Comparison of ENCODE assay signal across 11 cellular contexts in the genomic region with DNA sequence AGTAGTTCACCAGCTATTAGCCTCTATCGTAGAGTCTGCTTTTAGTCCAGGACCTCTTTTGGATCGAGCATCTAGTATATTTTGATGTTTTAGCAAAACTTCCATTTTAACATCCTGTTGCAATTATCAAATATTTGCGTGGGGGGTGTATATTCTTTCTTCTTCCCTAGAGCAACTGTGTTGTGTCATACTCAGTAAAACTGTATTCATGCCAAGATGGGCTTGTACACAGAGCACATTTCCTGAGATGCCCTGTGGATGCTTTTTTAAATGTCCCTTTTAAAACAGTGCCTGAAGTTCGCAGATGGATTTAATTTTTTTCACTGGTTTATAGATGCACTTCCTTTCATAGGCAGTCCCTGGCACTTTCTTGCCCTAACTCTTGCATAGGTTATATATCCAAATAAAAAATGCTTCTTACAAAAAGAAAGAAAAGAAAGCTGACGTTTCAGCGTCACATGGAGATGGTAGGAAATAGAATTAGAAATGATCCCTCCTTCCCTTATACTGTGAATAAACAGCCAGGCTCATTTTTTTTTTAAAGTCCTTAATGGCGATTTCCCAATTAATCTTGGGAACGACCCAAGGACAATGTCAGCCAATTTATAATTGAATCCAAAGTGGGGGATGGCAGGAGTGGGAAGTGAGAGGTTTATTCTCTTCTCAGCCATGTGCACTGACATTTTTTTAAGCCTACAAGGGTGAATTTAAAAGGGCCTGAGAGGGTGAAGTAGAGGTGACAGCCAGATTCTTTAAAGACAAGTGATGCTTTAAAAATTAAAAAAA.
A peak's percentile ranks its signal among the peaks of the same experiment; 100 is the strongest.
DNase-seq lines count a peak whose midpoint lies in the region; ATAC-seq, FAIRE-seq and TF ChIP-seq lines count a peak whose summit lies in the region.
"Had no signal": no experiment of that assay in that cellular context is flagged by ENCODE, and none has a peak within 500 bp of the region (broad histone marks: within the 10 kb centered on the region; RNA-seq: fewer than 3 reads in every experiment).

No MANE protein-coding gene starts in this region.

- peak; percentile 39 for DNase-seq in G401 (ENCODE audit: low spot score)
- DNase-seq in astrocyte (ENCODE audit: low read depth), result peak; percentile 48
- DNase-seq in right cardiac atrium, result no peak
- DNase-seq in stimulated activated naive B cell treated with anti-CD40 and anti-IgM and Interleukin-4, amounts not matched to agents 10 μg/mL and 1 μg/mL and 100 μg/mL, for 72 hours, result no peak
- DNase-seq in Caco-2, result no peak
- no peak for DNase-seq in T-helper 2 cell treated with Interferon-gamma antibody and Interleukin-4, amounts not matched to agents 5 μg/mL and 100 μg/mL, for 36 hours (ENCODE audit: low spot score)
- DNase-seq in DMS153 (lab: John Stamatoyannopoulos, UW), result no peak
- no peak for DNase-seq in activated effector memory CD4-positive, alpha-beta T cell treated with Interleukin-2 at 50 U/mL for 16 hours
- DNase-seq: activated CD8-positive, alpha-beta memory T cell treated with anti-CD3 and anti-CD28 coated beads, Interleukin-2, amount 10 ng/mL, durations not matched to agents 7 days and 5 days; cerebellar nuclear complex; SJCRH30 had no signal

- H3K27ac Mint-ChIP-seq in astrocyte (ENCODE audit: unreplicated experiment) (no peak overlapping the region), Caco-2 (ENCODE audit: unreplicated experiment) (no peak overlapping the region)
- H3K27ac Mint-ChIP-seq in stimulated activated naive B cell treated with anti-CD40 and anti-IgM and Interleukin-4, amounts not matched to agents 10 μg/mL and 1 μg/mL and 100 μg/mL, for 72 hours, result peak overlapping the region; percentile 71
- H3K27ac Mint-ChIP-seq in T-helper 2 cell treated with Interferon-gamma antibody and Interleukin-4, amounts not matched to agents 5 μg/mL and 100 μg/mL, for 36 hours, result no peak overlapping the region
- H3K27ac Mint-ChIP-seq: activated CD8-positive, alpha-beta memory T cell treated with anti-CD3 and anti-CD28 coated beads, Interleukin-2, amount 10 ng/mL, durations not matched to agents 7 days and 5 days had no signal

- no peak overlapping the region for H3K27ac ChIP-seq in astrocyte (ENCODE audit: low read depth, low read length)
- H3K27ac ChIP-seq in right cardiac atrium (ENCODE audit: low read length), result no peak overlapping the region
- H3K27ac ChIP-seq: SJCRH30 had no signal

- peak; percentile 67 for FAIRE-seq in astrocyte (lab: Jason Lieb, UNC)

- in situ Hi-C loops in G401 (cut with HindIII; ENCODE audit: low sequenced_read_pairs), result no loop called here

- POLR2A ChIA-PET in Caco-2 (lab: Charles Lee), result no interaction called here

- no peak overlapping the region for H2AFZ ChIP-seq in astrocyte (ENCODE audit: low read depth, low read length)

- H3K4me3 Mint-ChIP-seq in astrocyte (ENCODE audit: unreplicated experiment) (no peak overlapping the region), Caco-2 (ENCODE audit: unreplicated experiment) (no peak overlapping the region)
- no peak overlapping the region for H3K4me3 Mint-ChIP-seq in stimulated activated naive B cell treated with anti-CD40 and anti-IgM and Interleukin-4, amounts not matched to agents 10 μg/mL and 1 μg/mL and 100 μg/mL, for 72 hours
- no peak overlapping the region for H3K4me3 Mint-ChIP-seq in T-helper 2 cell treated with Interferon-gamma antibody and Interleukin-4, amounts not matched to agents 5 μg/mL and 100 μg/mL, for 36 hours
- H3K4me3 Mint-ChIP-seq: activated CD8-positive, alpha-beta memory T cell treated with anti-CD3 and anti-CD28 coated beads, Interleukin-2, amount 10 ng/mL, durations not matched to agents 7 days and 5 days had no signal

- no peak overlapping the region for H3K9ac ChIP-seq in astrocyte (ENCODE audit: low read length)

- 25% methylated on average over 8 of the region's 8 CpGs for WGBS in right cardiac atrium

- no peak for TF ChIP-seq CTCF in astrocyte (IDR thresholded peaks at IDR 0.05; ENCODE audit: insufficient read depth, low read depth, low read length)
- no peak for TF ChIP-seq CTCF in Caco-2 (IDR thresholded peaks at IDR 0.05; ENCODE audit: insufficient read depth in 1 of 2, low read depth in 1 of 2, low read length in 1 of 2, severe bottlenecking in 1 of 2, unreplicated experiment in 1 of 2)

- peak overlapping the region; percentile 30 for H3K4me2 ChIP-seq in astrocyte (ENCODE audit: low read length)

- H3K9me3 ChIP-seq in astrocyte (ENCODE audit: insufficient read depth, low read depth, low read length) (no peaks in the 10 kb centered on the region), right cardiac atrium (ENCODE audit: control insufficient read depth, low read length) (no peaks in the 10 kb centered on the region), Caco-2 (no peaks in the 10 kb centered on the region)
- H3K9me3 ChIP-seq: SJCRH30 had no signal

- H3K4me1 ChIP-seq in astrocyte (ENCODE audit: insufficient read depth, low read length), result peaks cover 35% of the 10 kb centered on the region
- H3K4me1 ChIP-seq in right cardiac atrium (ENCODE audit: control insufficient read depth, insufficient read depth, low read length), result peaks cover 7% of the 10 kb centered on the region
- no peaks in the 10 kb centered on the region for H3K4me1 ChIP-seq in Caco-2
- H3K4me1 ChIP-seq: SJCRH30 had no signal

- no peaks in the 10 kb centered on the region for H3K79me2 ChIP-seq in astrocyte (ENCODE audit: insufficient read depth, low read length)

- ATAC-seq in right cardiac atrium, result peak; percentile 45 to 62
- no peak for ATAC-seq in stimulated activated naive B cell treated with anti-CD40 and anti-IgM and Interleukin-4, amounts not matched to agents 10 μg/mL and 1 μg/mL and 100 μg/mL, for 72 hours (replicated peaks)
- ATAC-seq: activated CD8-positive, alpha-beta memory T cell treated with anti-CD3 and anti-CD28 coated beads, Interleukin-2, amount 10 ng/mL, durations not matched to agents 7 days and 5 days had no signal

- no TSS peak for BruUV-seq in Caco-2 (replicated peaks; lab: Mats Ljungman, UMichigan)

- peaks cover 19% of the 10 kb centered on the region for H3K4me1 Mint-ChIP-seq in astrocyte (ENCODE audit: low read depth, unreplicated experiment)
- peaks cover 35 to 82% of the 10 kb centered on the region in 2 donors for H3K4me1 Mint-ChIP-seq in stimulated activated naive B cell treated with anti-CD40 and anti-IgM and Interleukin-4, amounts not matched to agents 10 μg/mL and 1 μg/mL and 100 μg/mL, for 72 hours
- no peaks in the 10 kb centered on the region for H3K4me1 Mint-ChIP-seq in Caco-2 (ENCODE audit: low read depth, unreplicated experiment)
- peaks cover 26% of the 10 kb centered on the region for H3K4me1 Mint-ChIP-seq in T-helper 2 cell treated with Interferon-gamma antibody and Interleukin-4, amounts not matched to agents 5 μg/mL and 100 μg/mL, for 36 hours (ENCODE audit: low read depth)

- H3K4me3 ChIP-seq in astrocyte (ENCODE audit: insufficient read depth, low read depth, low read length) (no peak overlapping the region), right cardiac atrium (ENCODE audit: low read length) (no peak overlapping the region), Caco-2 (ENCODE audit: low read depth, low read length) (no peak overlapping the region)
- H3K4me3 ChIP-seq: SJCRH30 had no signal

- no peaks in the 10 kb centered on the region for H3K27me3 Mint-ChIP-seq in astrocyte (ENCODE audit: low read depth, unreplicated experiment)
- H3K27me3 Mint-ChIP-seq in stimulated activated naive B cell treated with anti-CD40 and anti-IgM and Interleukin-4, amounts not matched to agents 10 μg/mL and 1 μg/mL and 100 μg/mL, for 72 hours, result no peaks in the 10 kb centered on the region
- peaks cover 2% of the 10 kb centered on the region for H3K27me3 Mint-ChIP-seq in Caco-2 (ENCODE audit: insufficient read depth, unreplicated experiment)
- H3K27me3 Mint-ChIP-seq in T-helper 2 cell treated with Interferon-gamma antibody and Interleukin-4, amounts not matched to agents 5 μg/mL and 100 μg/mL, for 36 hours (ENCODE audit: low read depth), result no peaks in the 10 kb centered on the region
- H3K27me3 Mint-ChIP-seq: activated CD8-positive, alpha-beta memory T cell treated with anti-CD3 and anti-CD28 coated beads, Interleukin-2, amount 10 ng/mL, durations not matched to agents 7 days and 5 days had no signal

- CTCF ChIA-PET in Caco-2 (lab: Charles Lee), result no interaction called here

- H3K36me3 ChIP-seq in astrocyte (ENCODE audit: insufficient read depth, low read length) (no peaks in the 10 kb centered on the region), Caco-2 (ENCODE audit: control insufficient read depth, insufficient read depth, low read length) (no peaks in the 10 kb centered on the region)
- H3K36me3 ChIP-seq: SJCRH30 had no signal

- H3K9me3 Mint-ChIP-seq in astrocyte (ENCODE audit: unreplicated experiment) (no peaks in the 10 kb centered on the region), Caco-2 (ENCODE audit: unreplicated experiment) (no peaks in the 10 kb centered on the region)
- no peaks in the 10 kb centered on the region for H3K9me3 Mint-ChIP-seq in stimulated activated naive B cell treated with anti-CD40 and anti-IgM and Interleukin-4, amounts not matched to agents 10 μg/mL and 1 μg/mL and 100 μg/mL, for 72 hours
- no peaks in the 10 kb centered on the region for H3K9me3 Mint-ChIP-seq in T-helper 2 cell treated with Interferon-gamma antibody and Interleukin-4, amounts not matched to agents 5 μg/mL and 100 μg/mL, for 36 hours

- H3K36me3 Mint-ChIP-seq in astrocyte (ENCODE audit: low read depth, unreplicated experiment) (peaks cover 5% of the 10 kb centered on the region), Caco-2 (ENCODE audit: insufficient read depth, unreplicated experiment) (no peaks in the 10 kb centered on the region)
- H3K36me3 Mint-ChIP-seq in stimulated activated naive B cell treated with anti-CD40 and anti-IgM and Interleukin-4, amounts not matched to agents 10 μg/mL and 1 μg/mL and 100 μg/mL, for 72 hours, result peaks cover 31 to 59% of the 10 kb centered on the region in 2 donors
- peaks cover 8% of the 10 kb centered on the region for H3K36me3 Mint-ChIP-seq in T-helper 2 cell treated with Interferon-gamma antibody and Interleukin-4, amounts not matched to agents 5 μg/mL and 100 μg/mL, for 36 hours (ENCODE audit: low read depth)

- intact Hi-C loops in right cardiac atrium (cut with DNase I), result no loop called here
- intact Hi-C loops in Caco-2 (cut with micrococcal nuclease; ENCODE audit: unreplicated experiment), result no loop called here

- peaks cover 69% of the 10 kb centered on the region for H4K20me1 ChIP-seq in astrocyte (ENCODE audit: insufficient read depth, low read length)

- H3K27me3 ChIP-seq in astrocyte (ENCODE audit: insufficient read depth, low read length), result no peaks in the 10 kb centered on the region
- H3K27me3 ChIP-seq in right cardiac atrium (ENCODE audit: control insufficient read depth, insufficient read depth), result no peaks in the 10 kb centered on the region
- H3K27me3 ChIP-seq in Caco-2 (replicated peaks; ENCODE audit: control insufficient read depth, insufficient read depth, low read length), result no peaks in the 10 kb centered on the region
- H3K27me3 ChIP-seq: SJCRH30 had no signal

Comparison
In these comparisons a context has a peak if more than half of its experiments do, and no peak if none do; other contexts are left out.
1. DNase-seq: peak in G401 (single experiment) and astrocyte (single experiment); none in right cardiac atrium (0 of 3), stimulated activated naive B cell treated with anti-CD40 and anti-IgM and Interleukin-4, amounts not matched to agents 10 μg/mL and 1 μg/mL and 100 μg/mL, for 72 hours (single experiment), Caco-2 (0 of 2), T-helper 2 cell treated with Interferon-gamma antibody and Interleukin-4, amounts not matched to agents 5 μg/mL and 100 μg/mL, for 36 hours (single experiment), DMS153 (single experiment) and activated effector memory CD4-positive, alpha-beta T cell treated with Interleukin-2 at 50 U/mL for 16 hours (single experiment).
2. ATAC-seq: peak in right cardiac atrium (2 of 2); none in stimulated activated naive B cell treated with anti-CD40 and anti-IgM and Interleukin-4, amounts not matched to agents 10 μg/mL and 1 μg/mL and 100 μg/mL, for 72 hours (0 of 2).